22 cellular contexts compared by ENCODE assay signal in the genomic region with DNA sequence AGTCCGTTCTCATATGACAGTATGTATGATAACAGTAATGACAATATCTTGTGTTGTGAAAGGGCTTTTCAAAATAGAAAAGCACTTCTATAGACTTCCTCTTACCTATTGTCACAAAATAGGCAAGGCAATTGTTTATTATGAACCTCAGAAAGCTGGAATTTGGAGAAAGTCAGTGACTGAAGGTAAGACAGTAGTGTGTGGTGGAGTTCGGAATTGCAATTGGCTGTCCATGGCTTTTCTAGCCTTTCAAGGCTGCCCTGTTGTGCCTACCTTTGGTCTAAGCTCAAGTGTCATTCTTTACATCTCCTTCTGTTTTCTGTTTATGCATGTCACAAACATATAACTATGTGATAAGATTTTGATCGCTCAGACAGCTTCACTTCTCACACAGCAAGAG.
DNase-seq lines count a peak whose midpoint lies in the region; ATAC-seq and TF ChIP-seq lines count a peak whose summit lies in the region.
"Had no signal": no experiment of that assay in that cellular context is flagged by ENCODE, and none has a peak within 500 bp of the region (broad histone marks: within the 10 kb centered on the region; RNA-seq: fewer than 3 reads in every experiment).

No MANE protein-coding gene starts in this region.

- H3K27ac Mint-ChIP-seq in type B pancreatic cell: no peak overlapping the region
- H3K27ac Mint-ChIP-seq in stimulated activated naive CD8-positive, alpha-beta T cell treated with anti-CD3 and anti-CD28 coated beads, Interleukin-15, amount 100 ng/mL, for 72 hours: no peak overlapping the region
- H3K27ac Mint-ChIP-seq: natural killer cell; T-helper 1 cell treated with Interleukin-12 subunit alpha and Interleukin-12 subunit beta and Interleukin-4 antibody, amounts not matched to agents 30 μg/mL and 1 μg/mL, for 36 hours had no signal

- H3K36me3 ChIP-seq in left ventricle myocardium inferior: no peaks in the 10 kb centered on the region
- H3K36me3 ChIP-seq in heart right ventricle: no peaks in the 10 kb centered on the region
- H3K36me3 ChIP-seq: adrenal gland, uterus had no signal

- peaks cover 8% of the 10 kb centered on the region for H3K36me3 Mint-ChIP-seq in type B pancreatic cell
- H3K36me3 Mint-ChIP-seq: natural killer cell had no signal

- H3K27me3 Mint-ChIP-seq in type B pancreatic cell: no peaks in the 10 kb centered on the region
- H3K27me3 Mint-ChIP-seq in stimulated activated naive CD8-positive, alpha-beta T cell treated with anti-CD3 and anti-CD28 coated beads, Interleukin-15, amount 100 ng/mL, for 72 hours: no peaks in the 10 kb centered on the region

- H3K4me1 Mint-ChIP-seq in type B pancreatic cell (ENCODE audit: unreplicated experiment): peaks cover 6% of the 10 kb centered on the region
- H3K4me1 Mint-ChIP-seq in stimulated activated naive CD8-positive, alpha-beta T cell treated with anti-CD3 and anti-CD28 coated beads, Interleukin-15, amount 100 ng/mL, for 72 hours: no peaks in the 10 kb centered on the region
- H3K4me1 Mint-ChIP-seq: natural killer cell had no signal

- no peak for DNase-seq in left ventricle myocardium inferior
- DNase-seq in heart right ventricle: no peak
- DNase-seq in SW480 (ENCODE audit: low spot score): peak; percentile 4
- DNase-seq in fibroblast of mammary gland (ENCODE audit: low read depth): no peak
- no peak for DNase-seq in type B pancreatic cell (ENCODE audit: extremely low spot score, unreplicated experiment)
- DNase-seq in stimulated activated naive CD8-positive, alpha-beta T cell treated with anti-CD3 and anti-CD28 coated beads, Interleukin-15, amount 100 ng/mL, for 72 hours: no peak
- DNase-seq in omental fat pad (ENCODE audit: low spot score): no peak
- no peak for DNase-seq in central memory CD4-positive, alpha-beta T cell
- DNase-seq: activated CD4-positive, alpha-beta T cell treated with anti-CD3 and anti-CD28 coated beads, Interleukin-2, amount 50 U/mL, for 4 hours; activated gamma-delta T cell treated with Interleukin-2 at 50 U/mL for 16 hours; adrenal gland; C1 segment of cervical spinal cord; DMS153; effector CD4-positive, alpha-beta T cell; hippocampal formation; natural killer cell; NCI-H1092 treated with DMSO at 0.1 percent for 48 hours; NCI-H2081 treated with DMSO at 0.1 percent for 48 hours; NCI-H510A; uterus had no signal

- H3K9me3 Mint-ChIP-seq in type B pancreatic cell: peaks cover 7% of the 10 kb centered on the region
- peaks cover 0 to 5% of the 10 kb centered on the region in 2 donors for H3K9me3 Mint-ChIP-seq in stimulated activated naive CD8-positive, alpha-beta T cell treated with anti-CD3 and anti-CD28 coated beads, Interleukin-15, amount 100 ng/mL, for 72 hours
- H3K9me3 Mint-ChIP-seq: natural killer cell; T-helper 1 cell treated with Interleukin-12 subunit alpha and Interleukin-12 subunit beta and Interleukin-4 antibody, amounts not matched to agents 30 μg/mL and 1 μg/mL, for 36 hours had no signal

- TF ChIP-seq CTCF in left ventricle myocardium inferior (IDR thresholded peaks at IDR 0.05; ENCODE audit: borderline replicate concordance) (peak; percentile 37), heart right ventricle (IDR thresholded peaks at IDR 0.05) (peak in 2 of 9 donors; percentile 5 to 27), fibroblast of mammary gland (conservative IDR thresholded peaks at IDR 0.05; ENCODE audit: control insufficient read depth, insufficient read depth, low read depth, low read length) (peak; percentile 18), type B pancreatic cell (conservative IDR thresholded peaks at IDR 0.05) (peak; percentile 58), omental fat pad (IDR thresholded peaks at IDR 0.05) (no peak)

- H3K27ac ChIP-seq in left ventricle myocardium inferior (replicated peaks) (peak overlapping the region; percentile 73), heart right ventricle (no peak overlapping the region)
- H3K27ac ChIP-seq: adrenal gland, uterus, VCaP had no signal

- H3K4me3 ChIP-seq in left ventricle myocardium inferior (no peak overlapping the region), heart right ventricle (no peak overlapping the region), fibroblast of mammary gland (ENCODE audit: control insufficient read depth, low read depth, low read length) (no peak overlapping the region)
- H3K4me3 ChIP-seq: adrenal gland, uterus had no signal

- H3K4me1 ChIP-seq in left ventricle myocardium inferior (peaks cover 35% of the 10 kb centered on the region), heart right ventricle (peaks cover 1 to 25% (median 5%) of the 10 kb centered on the region in 9 donors)
- H3K4me1 ChIP-seq: adrenal gland, uterus had no signal

- no peaks in the 10 kb centered on the region for H3K27me3 ChIP-seq in left ventricle myocardium inferior (ENCODE audit: low read depth)
- H3K27me3 ChIP-seq in heart right ventricle: no peaks in the 10 kb centered on the region
- H3K27me3 ChIP-seq: adrenal gland, uterus had no signal

- intact Hi-C loops in left ventricle myocardium inferior (cut with micrococcal nuclease): no loop called here
- intact Hi-C loops in heart right ventricle (cut with DNase I): no loop called here

- no peak overlapping the region for H3K4me3 Mint-ChIP-seq in type B pancreatic cell
- H3K4me3 Mint-ChIP-seq in stimulated activated naive CD8-positive, alpha-beta T cell treated with anti-CD3 and anti-CD28 coated beads, Interleukin-15, amount 100 ng/mL, for 72 hours: no peak overlapping the region
- H3K4me3 Mint-ChIP-seq: natural killer cell; T-helper 1 cell treated with Interleukin-12 subunit alpha and Interleukin-12 subunit beta and Interleukin-4 antibody, amounts not matched to agents 30 μg/mL and 1 μg/mL, for 36 hours had no signal

- ATAC-seq in heart right ventricle (no peak), omental fat pad (ENCODE audit: low FRiP score) (no peak)
- ATAC-seq in stimulated activated naive CD8-positive, alpha-beta T cell treated with anti-CD3 and anti-CD28 coated beads, Interleukin-15, amount 100 ng/mL, for 72 hours: no peak
- ATAC-seq: natural killer cell had no signal

- peaks cover 8% of the 10 kb centered on the region for H3K9me3 ChIP-seq in left ventricle myocardium inferior (replicated peaks)
- peaks cover 0 to 8% (median 8%) of the 10 kb centered on the region in 11 donors for H3K9me3 ChIP-seq in heart right ventricle

- WGBS in heart right ventricle, 2 donors: 84 to 98% methylated on average over 3 of the region's 3 CpGs

Comparison
In these comparisons a context has a peak if more than half of its experiments do, and no peak if none do; other contexts are left out.
1. CTCF ChIP-seq: peak in left ventricle myocardium inferior (single experiment), fibroblast of mammary gland (single experiment) and type B pancreatic cell (single experiment); none in omental fat pad (0 of 3).